8 cellular contexts compared by ENCODE assay signal in genomic region chr7:105691692-105692564, GRCh38.
DNase-seq lines count a peak whose midpoint lies in the region; ATAC-seq and TF ChIP-seq lines count a peak whose summit lies in the region.

No MANE protein-coding gene starts in this region.

- peak overlapping the region; percentile 34 for H3K4me3 ChIP-seq in H7 (ENCODE audit: insufficient read depth, low read depth, low read length)
- H3K4me3 ChIP-seq in fibroblast of pulmonary artery (replicated peaks; ENCODE audit: low read depth, low read length), result peak overlapping the region; percentile 67

- no peaks in the 10 kb centered on the region for H3K27me3 ChIP-seq in H7 (ENCODE audit: control insufficient read depth, insufficient read depth, low read length)

- TF ChIP-seq CTCF in fibroblast of pulmonary artery (IDR thresholded peaks at IDR 0.05; ENCODE audit: low read length, missing control alignments) (no peak), omental fat pad (IDR thresholded peaks at IDR 0.05) (no peak)

- peak; percentile 75 for ATAC-seq in omental fat pad (ENCODE audit: low FRiP score)
- no peak for ATAC-seq in HG03196 (IDR thresholded peaks at IDR 0.05; ENCODE audit: unreplicated experiment)
- ATAC-seq in GM19328 (IDR thresholded peaks at IDR 0.05; ENCODE audit: unreplicated experiment), result no peak

- DNase-seq in DMS53 (lab: John Stamatoyannopoulos, UW) (peak; percentile 94), H7 (no peak), NOMO-1 treated with DMSO at 0.1 percent for 48 hours (lab: John Stamatoyannopoulos, UW; ENCODE audit: unreplicated experiment) (peak; percentile 22), activated T-helper 1 cell treated with Interleukin-2 at 50 U/mL for 16 hours (ENCODE audit: low read depth) (peak; percentile 59), fibroblast of pulmonary artery (ENCODE audit: low read depth) (peak; percentile 92), omental fat pad (ENCODE audit: low spot score) (no peak)

- H3K36me3 ChIP-seq in H7 (replicated peaks; ENCODE audit: control insufficient read depth, insufficient read depth, low read length), result no peaks in the 10 kb centered on the region; the same call in 1 of the 2 replicates

Comparison
In these comparisons a context has a peak if more than half of its experiments do, and no peak if none do; other contexts are left out.
1. DNase-seq: peak in DMS53 (single experiment), NOMO-1 treated with DMSO at 0.1 percent for 48 hours (single experiment), activated T-helper 1 cell treated with Interleukin-2 at 50 U/mL for 16 hours (single experiment) and fibroblast of pulmonary artery (single experiment); none in H7 (single experiment) and omental fat pad (single experiment).